ENCODE assay signal across 8 cellular contexts in genomic region chr15:71532994-71533393, GRCh38.
A peak's percentile ranks its signal among the peaks of the same experiment; 100 is the strongest.
DNase-seq lines count a peak whose midpoint lies in the region; ATAC-seq, FAIRE-seq and TF ChIP-seq lines count a peak whose summit lies in the region.

No MANE protein-coding gene starts in this region.

- H3K4me1 ChIP-seq in DOHH2 (ENCODE audit: control insufficient read depth, low read length), result no peaks in the 10 kb centered on the region
- H3K4me1 ChIP-seq in keratinocyte (ENCODE audit: control insufficient read depth, extremely low read depth, insufficient read depth, low read length), result peaks cover 13% of the 10 kb centered on the region

- H3K27me3 ChIP-seq in DOHH2 (ENCODE audit: control insufficient read depth, low read length), result peaks cover 8% of the 10 kb centered on the region; the same call in 1 of the 2 replicates
- no peaks in the 10 kb centered on the region for H3K27me3 ChIP-seq in keratinocyte (ENCODE audit: control insufficient read depth, extremely low read depth, insufficient read depth, low read length)

- H3K27ac ChIP-seq in DOHH2 (ENCODE audit: low read depth, low read length) (no peak overlapping the region), keratinocyte (ENCODE audit: control insufficient read depth, insufficient read depth, low read length) (no peak overlapping the region)

- no peaks in the 10 kb centered on the region for H3F3A ChIP-seq in DOHH2 (ENCODE audit: control insufficient read depth, insufficient read depth)

- H3K4me3 ChIP-seq in DOHH2 (ENCODE audit: low read length) (no peak overlapping the region), keratinocyte (ENCODE audit: control insufficient read depth in 2 of 3, extremely low read depth in 1 of 3, insufficient read depth in 2 of 3, low read depth in 1 of 3, low read length in 3 of 3) (no peak overlapping the region)

- no peaks in the 10 kb centered on the region for H3K9me3 ChIP-seq in DOHH2 (ENCODE audit: control insufficient read depth, insufficient read depth, low read length)
- H3K9me3 ChIP-seq in keratinocyte (ENCODE audit: control insufficient read depth, low read depth, low read length), result no peaks in the 10 kb centered on the region

- TF ChIP-seq POLR2A in GM12892 (IDR thresholded peaks at IDR 0.05; ENCODE audit: low read depth, low read length), result no peak

- H3K9me1 ChIP-seq in keratinocyte (ENCODE audit: control insufficient read depth, extremely low read depth, insufficient read depth, low read length), result no peaks in the 10 kb centered on the region

- no peak overlapping the region for H3K9ac ChIP-seq in keratinocyte (ENCODE audit: control insufficient read depth, extremely low read depth, insufficient read depth, low read length)

- TF ChIP-seq CTCF in DOHH2 (IDR thresholded peaks at IDR 0.05; ENCODE audit: low read depth, low read length, poor library complexity, severe bottlenecking) (peak; percentile 67), keratinocyte (optimal IDR thresholded peaks at IDR 0.05 in 1 of 3, IDR thresholded peaks at IDR 0.05 in 1 of 3, conservative IDR thresholded peaks at IDR 0.05 in 1 of 3; ENCODE audit: extremely low read depth in 1 of 3, insufficient read depth in 2 of 3, low read length in 3 of 3) (peak; percentile 59 to 90 (median 72))

- H4K20me1 ChIP-seq in DOHH2 (ENCODE audit: control insufficient read depth, insufficient read depth, low read depth, low read length) (no peaks in the 10 kb centered on the region), keratinocyte (ENCODE audit: control insufficient read depth, extremely low read depth, insufficient read depth, low read length) (no peaks in the 10 kb centered on the region)

- no peak overlapping the region for H2AFZ ChIP-seq in keratinocyte (ENCODE audit: control insufficient read depth, low read length)

- DNase-seq in HuH-7 (ENCODE audit: low spot score) (peak; percentile 28), T1000 (lab: John Stamatoyannopoulos, UW) (peak; percentile 45), keratinocyte (ENCODE audit: low read depth, low spot score) (peak; percentile 40), GM12892 (ENCODE audit: insufficient read length) (no peak), DMS153 treated with DMSO at 0.1 percent for 48 hours (lab: John Stamatoyannopoulos, UW; ENCODE audit: unreplicated experiment) (no peak)

- no peaks in the 10 kb centered on the region for H3K9me2 ChIP-seq in DOHH2 (replicated peaks; ENCODE audit: control insufficient read depth, low read length)

- ATAC-seq in HG03196 (IDR thresholded peaks at IDR 0.05; ENCODE audit: unreplicated experiment), result no peak
- no peak for ATAC-seq in GM18502 (IDR thresholded peaks at IDR 0.05; ENCODE audit: poor library complexity, unreplicated experiment)

- FAIRE-seq in keratinocyte (lab: Jason Lieb, UNC), result peak; percentile 92
- no peak for FAIRE-seq in GM12892 (lab: Jason Lieb, UNC)

- H3K36me3 ChIP-seq in DOHH2 (ENCODE audit: control insufficient read depth, low read length) (no peaks in the 10 kb centered on the region), keratinocyte (ENCODE audit: control insufficient read depth in 2 of 2, extremely low read depth in 1 of 2, insufficient read depth in 2 of 2, low read length in 2 of 2) (peaks cover 0 to 2% of the 10 kb centered on the region in 2 experiments)

- dilution Hi-C loops in keratinocyte (cut with MboI; ENCODE audit: extremely low pct_ligation_motif_present, low sequenced_read_pairs), result no loop called here

- H3K4me2 ChIP-seq in DOHH2 (ENCODE audit: low read length) (no peak overlapping the region), keratinocyte (ENCODE audit: control insufficient read depth, extremely low read depth, insufficient read depth, low read depth, low read length) (no peak overlapping the region)

- H3K79me2 ChIP-seq in DOHH2 (ENCODE audit: control insufficient read depth, low read length), result no peaks in the 10 kb centered on the region
- no peaks in the 10 kb centered on the region for H3K79me2 ChIP-seq in keratinocyte (ENCODE audit: control insufficient read depth, insufficient read depth, low read length)

Comparison
In these comparisons a context has a peak if more than half of its experiments do, and no peak if none do; other contexts are left out.
1. DNase-seq: peak in HuH-7 (single experiment), T1000 (single experiment) and keratinocyte (single experiment); none in GM12892 (single experiment) and DMS153 treated with DMSO at 0.1 percent for 48 hours (single experiment).